30 cellular contexts compared by ENCODE assay signal in genomic region chr14:54931598-54932340, GRCh38.
"Had no signal": no experiment of that assay in that cellular context is flagged by ENCODE, and none has a peak within 500 bp of the region (broad histone marks: within the 10 kb centered on the region; RNA-seq: fewer than 3 reads in every experiment).

No MANE protein-coding gene starts in this region.

- H3K36me3 ChIP-seq: left lung, lower lobe of right lung, ovary, prostate gland, stomach, thyroid gland, upper lobe of right lung, uterus had no signal

- H3K4me1 ChIP-seq: left lung, lower lobe of right lung, prostate gland, stomach, testis, thyroid gland, upper lobe of right lung, uterus had no signal

- H3K4me3 ChIP-seq: left lung, lower lobe of right lung, ovary, prostate gland, skin epidermis, stomach, testis, thyroid gland, upper lobe of right lung, uterus had no signal

- ATAC-seq: left colon; left lung; lower lobe of right lung; naive thymus-derived CD4-positive, alpha-beta T cell; natural killer cell treated with Interleukin-12 subunit alpha and Interleukin-12 subunit beta and Interleukin-15 and Interleukin-18, amount 100 ng/mL, for 72 hours; right cardiac atrium; sciatic nerve; stimulated activated naive B cell treated with anti-CD40 and anti-IgM and Interleukin-4, amounts not matched to agents 10 μg/mL and 1 μg/mL and 100 μg/mL, for 72 hours; stimulated activated naive CD8-positive, alpha-beta T cell treated with anti-CD3 and anti-CD28 coated beads, Interleukin-15, Interleukin-2, amounts not matched to agents 100 U/mL and 50 U/mL, for 24 hours; upper lobe of right lung had no signal

- H3K36me3 Mint-ChIP-seq: immature natural killer cell; natural killer cell treated with Interleukin-12 subunit alpha and Interleukin-12 subunit beta and Interleukin-15 and Interleukin-18, amount 100 ng/mL, for 72 hours had no signal

- DNase-seq: hypothalamus; immature natural killer cell; kidney; left colon; left lung; lower lobe of right lung; mammary epithelial cell; mesenchymal stem cell; naive thymus-derived CD4-positive, alpha-beta T cell; ovary; posterior cingulate gyrus; retina; right cardiac atrium; stimulated activated CD4-positive, alpha-beta T cell treated with anti-CD3 and anti-CD28 coated beads, Interleukin-12 subunit alpha, Interleukin-12 subunit beta, amount 100 ng/mL, for 4 hours; stimulated activated CD4-positive, alpha-beta T cell treated with anti-CD3 and anti-CD28 coated beads, Interleukin-15, amount 100 ng/mL, for 24 hours; stimulated activated CD4-positive, alpha-beta T cell treated with anti-CD3 and anti-CD28 coated beads, Interleukin-2, amount 100 ng/mL, for 24 hours; stimulated activated CD4-positive, alpha-beta T cell treated with anti-CD3 and anti-CD28 coated beads, Interleukin-4, amount 100 ng/mL, for 1 hour; stimulated activated naive B cell treated with anti-CD40 and anti-IgM and Interleukin-4, amounts not matched to agents 10 μg/mL and 1 μg/mL and 100 μg/mL, for 72 hours; stimulated activated naive CD8-positive, alpha-beta T cell treated with anti-CD3 and anti-CD28 coated beads, Interleukin-15, Interleukin-2, amounts not matched to agents 100 U/mL and 50 U/mL, for 24 hours; stomach; testis; thyroid gland; trophoblast cell; upper lobe of right lung; uterus had no signal

- H3K27ac ChIP-seq: left lung, lower lobe of right lung, ovary, prostate gland, skin epidermis, stomach, testis, thyroid gland, upper lobe of right lung, uterus had no signal

- H3K27me3 ChIP-seq: left lung, ovary, stomach, testis, thyroid gland, upper lobe of right lung, uterus had no signal

- FAIRE-seq: islet of Langerhans, kidney had no signal

- H3K9me3 Mint-ChIP-seq: immature natural killer cell; naive thymus-derived CD4-positive, alpha-beta T cell; natural killer cell treated with Interleukin-12 subunit alpha and Interleukin-12 subunit beta and Interleukin-15 and Interleukin-18, amount 100 ng/mL, for 72 hours; stimulated activated naive B cell treated with anti-CD40 and anti-IgM and Interleukin-4, amounts not matched to agents 10 μg/mL and 1 μg/mL and 100 μg/mL, for 72 hours had no signal

- H3K4me1 Mint-ChIP-seq: immature natural killer cell; stimulated activated naive B cell treated with anti-CD40 and anti-IgM and Interleukin-4, amounts not matched to agents 10 μg/mL and 1 μg/mL and 100 μg/mL, for 72 hours had no signal

- H3K4me3 Mint-ChIP-seq: immature natural killer cell; naive thymus-derived CD4-positive, alpha-beta T cell; natural killer cell treated with Interleukin-12 subunit alpha and Interleukin-12 subunit beta and Interleukin-15 and Interleukin-18, amount 100 ng/mL, for 72 hours; stimulated activated naive B cell treated with anti-CD40 and anti-IgM and Interleukin-4, amounts not matched to agents 10 μg/mL and 1 μg/mL and 100 μg/mL, for 72 hours had no signal

- H3K27me3 Mint-ChIP-seq: natural killer cell treated with Interleukin-12 subunit alpha and Interleukin-12 subunit beta and Interleukin-15 and Interleukin-18, amount 100 ng/mL, for 72 hours; stimulated activated naive B cell treated with anti-CD40 and anti-IgM and Interleukin-4, amounts not matched to agents 10 μg/mL and 1 μg/mL and 100 μg/mL, for 72 hours had no signal

- H3K27ac Mint-ChIP-seq: immature natural killer cell; naive thymus-derived CD4-positive, alpha-beta T cell; stimulated activated naive B cell treated with anti-CD40 and anti-IgM and Interleukin-4, amounts not matched to agents 10 μg/mL and 1 μg/mL and 100 μg/mL, for 72 hours had no signal

- H3K9me3 ChIP-seq: left lung, lower lobe of right lung, ovary, prostate gland, stomach, testis, thyroid gland, upper lobe of right lung, uterus had no signal
